12 cellular contexts compared by ENCODE assay signal in genomic region chr18:104264-104663, GRCh38. TPM values are rescaled to one million over a fixed set of nuclear protein-coding genes. Genes with fewer than 3 reads are reported as not detected.
"Had no signal": no experiment of that assay in that cellular context is flagged by ENCODE, and none has a peak within 500 bp of the region (broad histone marks: within the 10 kb centered on the region; RNA-seq: fewer than 3 reads in every experiment).

No MANE protein-coding gene starts in this region.

RNA-seq across cellular contexts. Expression of gene TUBB8B, which starts 54.8 kb away (rescaled TPM):
- total RNA-seq: esophagus mucosa; fibroblast of lung; heart right ventricle; kidney epithelial cell; left ventricle myocardium inferior; mucosa of gallbladder; naive thymus-derived CD8-positive, alpha-beta T cell; osteocyte; right atrium auricular region; sciatic nerve; skeletal muscle tissue; urinary bladder had no signal
- polyA plus RNA-seq: naive thymus-derived CD8-positive, alpha-beta T cell had no signal
